33 cellular contexts compared by ENCODE assay signal in the genomic region with DNA sequence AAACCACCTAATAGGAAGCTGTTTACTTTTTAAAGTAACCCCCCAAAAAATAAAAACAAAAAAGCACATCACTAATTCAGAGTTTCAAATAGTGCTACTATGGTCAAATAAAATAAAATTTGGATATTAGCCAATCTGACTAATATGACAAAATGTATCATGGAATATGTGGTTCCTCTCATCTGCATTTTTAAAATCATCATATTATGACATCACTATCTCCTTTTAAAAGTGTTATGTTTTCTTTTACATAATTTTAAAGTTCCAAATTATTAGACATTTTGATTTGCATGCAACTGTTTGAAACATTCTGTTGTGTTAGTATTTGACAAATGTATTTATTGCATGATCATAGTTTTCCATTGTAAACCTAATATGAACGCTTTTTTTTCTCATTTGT.
"Had no signal": no experiment of that assay in that cellular context is flagged by ENCODE, and none has a peak within 500 bp of the region (broad histone marks: within the 10 kb centered on the region; RNA-seq: fewer than 3 reads in every experiment).

No MANE protein-coding gene starts in this region.

- H3K36me3 ChIP-seq: MG63 had no signal

- DNase-seq: Karpas-422, Kasumi-1, MG63, MM.1S, MV-4-11, NCI-H1048, NCI-H1092, NCI-H1092 treated with DMSO at 0.1 percent for 48 hours, NCI-H1105, NCI-H1105 treated with DMSO at 0.1 percent for 48 hours, NCI-H1417, NCI-H1417 treated with DMSO at 0.1 percent for 48 hours, NCI-H1436, NCI-H1436 treated with DMSO at 0.1 percent for 48 hours, NCI-H146, NCI-H1694, NCI-H1694 treated with DMSO at 0.1 percent for 48 hours, NCI-H187, NCI-H187 treated with DMSO at 0.1 percent for 48 hours, NCI-H2029, NCI-H2029 treated with DMSO at 0.1 percent for 48 hours, NCI-H2081, NCI-H2081 treated with DMSO at 0.1 percent for 48 hours, NCI-H2107, NCI-H2171, NCI-H2171 treated with DMSO at 0.1 percent for 48 hours, NCI-H2227 treated with DMSO at 0.1 percent for 48 hours, NCI-H226, NCI-H345, NCI-H446, NCI-H446 treated with DMSO at 0.1 percent for 48 hours, NCI-H510A, NCI-H510A treated with DMSO at 0.1 percent for 48 hours had no signal

- H3K9me3 ChIP-seq: MG63 had no signal

- H3K4me3 ChIP-seq: MG63 had no signal

- H3K27me3 ChIP-seq: MG63 had no signal
